In the genomic region with DNA sequence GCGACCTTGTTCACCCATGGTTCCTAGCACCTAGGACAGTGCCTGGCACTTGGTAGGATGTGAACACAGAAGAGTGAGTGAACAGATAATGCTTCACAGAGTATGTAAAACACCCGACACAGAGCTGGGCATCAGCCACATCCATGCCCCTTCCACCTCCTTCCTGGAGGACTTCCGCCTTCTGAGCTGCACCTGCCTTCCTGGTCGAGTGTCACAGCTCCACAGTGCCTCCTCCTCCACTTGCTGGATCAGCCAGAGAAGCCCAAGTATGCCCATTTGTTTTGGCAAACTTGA, we compare ENCODE assay signal across 13 cellular contexts. TPM values are rescaled to one million over a fixed set of nuclear protein-coding genes. Genes with fewer than 3 reads are reported as not detected.
DNase-seq lines count a peak whose midpoint lies in the region; ATAC-seq and TF ChIP-seq lines count a peak whose summit lies in the region.
"Had no signal": no experiment of that assay in that cellular context is flagged by ENCODE, and none has a peak within 500 bp of the region (broad histone marks: within the 10 kb centered on the region; RNA-seq: fewer than 3 reads in every experiment).

No MANE protein-coding gene starts in this region.

- H3K36me3 ChIP-seq in BLaER1 (no peaks in the 10 kb centered on the region), OCI-LY7 (ENCODE audit: insufficient read depth, low read length) (no peaks in the 10 kb centered on the region), lower lobe of right lung (no peaks in the 10 kb centered on the region)

- H3K9me3 ChIP-seq in BLaER1 (no peaks in the 10 kb centered on the region), OCI-LY7 (ENCODE audit: low read length) (no peaks in the 10 kb centered on the region), lower lobe of right lung (no peaks in the 10 kb centered on the region)

- H3K27ac ChIP-seq in BLaER1 (no peak overlapping the region), OCI-LY7 (ENCODE audit: low read depth, low read length, poor library complexity, severe bottlenecking) (no peak overlapping the region), lower lobe of right lung (no peak overlapping the region)
- H3K27ac ChIP-seq: 22Rv1 had no signal

- H3K9me3 Mint-ChIP-seq in stimulated activated memory B cell treated with anti-CD40 and anti-IgM and Interleukin-4, amounts not matched to agents 10 μg/mL and 1 μg/mL and 100 μg/mL, for 72 hours: no peaks in the 10 kb centered on the region
- H3K9me3 Mint-ChIP-seq: CD8-positive, alpha-beta memory T cell; H9 had no signal

- intact Hi-C loops in left colon (cut with DNase I, micrococcal nuclease): no loop called here
- intact Hi-C loops in OCI-LY7 (cut with micrococcal nuclease; ENCODE audit: unreplicated experiment): no loop called here
- intact Hi-C loops in lower lobe of right lung (cut with DNase I): no loop called here

- H3K4me3 Mint-ChIP-seq in stimulated activated memory B cell treated with anti-CD40 and anti-IgM and Interleukin-4, amounts not matched to agents 10 μg/mL and 1 μg/mL and 100 μg/mL, for 72 hours: no peak overlapping the region
- H3K4me3 Mint-ChIP-seq: CD8-positive, alpha-beta memory T cell; H9 had no signal

- H3K36me3 Mint-ChIP-seq in stimulated activated memory B cell treated with anti-CD40 and anti-IgM and Interleukin-4, amounts not matched to agents 10 μg/mL and 1 μg/mL and 100 μg/mL, for 72 hours: peaks cover 9% of the 10 kb centered on the region

- H2AFZ ChIP-seq in OCI-LY7 (ENCODE audit: low read length): no peak overlapping the region

- no peaks in the 10 kb centered on the region for H3K9me2 ChIP-seq in OCI-LY7 (ENCODE audit: insufficient read depth, low read length)

- H3K27ac Mint-ChIP-seq in stimulated activated memory B cell treated with anti-CD40 and anti-IgM and Interleukin-4, amounts not matched to agents 10 μg/mL and 1 μg/mL and 100 μg/mL, for 72 hours: no peak overlapping the region
- H3K27ac Mint-ChIP-seq: H9 had no signal

- peaks cover 62% of the 10 kb centered on the region for H4K20me1 ChIP-seq in BLaER1
- H4K20me1 ChIP-seq in OCI-LY7 (ENCODE audit: insufficient read depth, low read length): no peaks in the 10 kb centered on the region

- H3K4me2 ChIP-seq in BLaER1 (peak overlapping the region; percentile 3; the same call in 1 of the 2 replicates), OCI-LY7 (ENCODE audit: low read length) (no peak overlapping the region)

- H3K4me1 ChIP-seq in BLaER1 (peaks cover 52% of the 10 kb centered on the region), OCI-LY7 (ENCODE audit: insufficient read depth, low read length, poor library complexity, severe bottlenecking) (no peaks in the 10 kb centered on the region), lower lobe of right lung (peaks cover 23% of the 10 kb centered on the region)

- H3K79me2 ChIP-seq in OCI-LY7 (ENCODE audit: insufficient read depth, low read depth, low read length): no peaks in the 10 kb centered on the region

- POLR2A ChIA-PET in OCI-LY7 (lab: Charles Lee): interaction anchor here (0.7 kb wide), 1 partner anchor 16 kb away, joined by 3 read pairs; no protein-coding TSS in a partner anchor

- DNase-seq in DMS53 (lab: John Stamatoyannopoulos, UW) (peak; percentile 52), DMS53 treated with DMSO at 0.1 percent for 48 hours (lab: John Stamatoyannopoulos, UW; ENCODE audit: unreplicated experiment) (no peak), NB4 (ENCODE audit: low read depth) (no peak), left colon (no peak), OCI-LY7 (ENCODE audit: low spot score) (no peak), lower lobe of right lung (no peak)
- DNase-seq: CD8-positive, alpha-beta memory T cell; DMS79; GOT3; H9 had no signal

- H3K27me3 Mint-ChIP-seq in stimulated activated memory B cell treated with anti-CD40 and anti-IgM and Interleukin-4, amounts not matched to agents 10 μg/mL and 1 μg/mL and 100 μg/mL, for 72 hours: no peaks in the 10 kb centered on the region
- H3K27me3 Mint-ChIP-seq: CD8-positive, alpha-beta memory T cell had no signal

- TF ChIP-seq CTCF in NB4 (IDR thresholded peaks at IDR 0.05; ENCODE audit: low read depth, low read length) (peak; percentile 2), OCI-LY7 (conservative IDR thresholded peaks at IDR 0.05; ENCODE audit: low read length) (no peak), lower lobe of right lung (IDR thresholded peaks at IDR 0.05) (no peak)

- no TSS peak for BruUV-seq in OCI-LY7 (replicated peaks; lab: Mats Ljungman, UMichigan)

- ATAC-seq in left colon: peak; percentile 77
- ATAC-seq in stimulated activated memory B cell treated with anti-CD40 and anti-IgM and Interleukin-4, amounts not matched to agents 10 μg/mL and 1 μg/mL and 100 μg/mL, for 72 hours: no peak
- ATAC-seq in lower lobe of right lung: no peak

- no peak for TF ChIP-seq POLR2A in NB4 (IDR thresholded peaks at IDR 0.05; ENCODE audit: extremely low read depth, insufficient read length)

- H3K27me3 ChIP-seq in BLaER1 (no peaks in the 10 kb centered on the region), lower lobe of right lung (ENCODE audit: low read depth) (no peaks in the 10 kb centered on the region)

- H3K4me3 ChIP-seq in BLaER1 (no peak overlapping the region), NB4 (ENCODE audit: low read depth, low read length) (no peak overlapping the region), OCI-LY7 (ENCODE audit: low read depth, low read length, poor library complexity, severe bottlenecking) (no peak overlapping the region), lower lobe of right lung (no peak overlapping the region)

- CTCF ChIA-PET in OCI-LY7 (lab: Charles Lee; ENCODE audit: unreplicated experiment): no interaction called here

- peaks cover 76% of the 10 kb centered on the region for H3K4me1 Mint-ChIP-seq in stimulated activated memory B cell treated with anti-CD40 and anti-IgM and Interleukin-4, amounts not matched to agents 10 μg/mL and 1 μg/mL and 100 μg/mL, for 72 hours

- no peak overlapping the region for H3K9ac ChIP-seq in BLaER1

RNA-seq across cellular contexts. Expression of a gene that starts 20.1 kb away (rescaled TPM):
- 1 to 10 TPM; 6.6 to 9.7 TPM for total RNA-seq in left colon
- total RNA-seq in OCI-LY7 (2014; rRNA removed; shearing (Covaris generic)): 2.2 and 4.5 TPM in 2 replicates
- total RNA-seq in OCI-LY7 (2022): 8.4 and 8.9 TPM in 2 replicates
- 15.1 TPM for total RNA-seq in lower lobe of right lung
